In genomic region chr2:178200331-178200730, GRCh38 we compare ENCODE assay signal across 32 cellular contexts. TPM values are rescaled to one million over a fixed set of nuclear protein-coding genes. Genes with fewer than 3 reads are reported as not detected.
"Had no signal": no experiment of that assay in that cellular context is flagged by ENCODE, and none has a peak within 500 bp of the region (broad histone marks: within the 10 kb centered on the region; RNA-seq: fewer than 3 reads in every experiment).

No MANE protein-coding gene starts in this region.

- H3K36me3 ChIP-seq: adrenal gland, brain microvascular endothelial cell, breast epithelium had no signal

- H3K4me1 ChIP-seq: body of pancreas, breast epithelium had no signal

- H3K4me3 ChIP-seq: adrenal gland, body of pancreas, breast epithelium had no signal

- FAIRE-seq: astrocyte, TTC549 had no signal

- H3K27ac ChIP-seq: adrenal gland, body of pancreas, brain microvascular endothelial cell, breast epithelium, VCaP had no signal

- H3K9me3 ChIP-seq: adrenal gland, body of pancreas, breast epithelium had no signal

- DNase-seq: activated B cell treated with CpG ODN at 0.5 μM for 24 hours; activated CD4-positive, alpha-beta memory T cell treated with anti-CD3 and anti-CD28 coated beads for 36 hours; activated CD4-positive, alpha-beta T cell treated with anti-CD3 and anti-CD28 coated beads for 4 hours; activated CD4-positive, alpha-beta T cell treated with anti-CD3 and anti-CD28 coated beads, Interleukin-2, amount 10 ng/mL, durations not matched to agents 24 days and 14 days; activated CD4-positive, alpha-beta T cell treated with anti-CD3 and anti-CD28 coated beads, Interleukin-2, amount 50 U/mL, for 1 hour; activated CD4-positive, alpha-beta T cell treated with anti-CD3 and anti-CD28 coated beads, Interleukin-2, amount 50 U/mL, for 4 hours; activated CD4-positive, CD25-positive, alpha-beta regulatory T cell treated with anti-CD3 and anti-CD28 coated beads, Interleukin-2, amount 50 U/mL, for 72 hours; activated CD8-positive, alpha-beta memory T cell treated with anti-CD3 and anti-CD28 coated beads, Interleukin-2, amount 50 U/mL, for 4 hours; activated CD8-positive, alpha-beta T cell treated with anti-CD3 and anti-CD28 coated beads for 36 hours; activated effector memory CD4-positive, alpha-beta T cell treated with anti-CD3 and anti-CD28 coated beads, Interleukin-2, amount 50 U/mL, for 16 hours; activated gamma-delta T cell treated with Interleukin-2 at 50 U/mL for 16 hours; activated naive CD4-positive, alpha-beta T cell; activated naive CD4-positive, alpha-beta T cell treated with anti-CD3 and anti-CD28 coated beads for 36 hours; activated naive CD4-positive, alpha-beta T cell treated with anti-CD3 and anti-CD28 coated beads, Interleukin-2, amount 50 U/mL, for 16 hours; activated naive CD8-positive, alpha-beta T cell treated with anti-CD3 and anti-CD28 coated beads for 36 hours; activated T-cell treated with anti-CD3 and anti-CD28 coated beads for 4 hours; activated T-cell treated with anti-CD3 and anti-CD28 coated beads, Interleukin-2, amount 50 U/mL, for 1 hour; activated T-cell treated with anti-CD3 and anti-CD28 coated beads, Interleukin-2, amount 50 U/mL, for 4 hours; activated T-cell treated with anti-CD3 and anti-CD28 coated beads, Interleukin-2, amount 50 U/mL, for 72 hours; adrenal gland; amniotic stem cell; aorta; body of pancreas; brain microvascular endothelial cell; central memory CD4-positive, alpha-beta T cell; T-helper 1 cell; T-helper 2 cell; T-helper 9 cell had no signal

- H3K27me3 ChIP-seq: body of pancreas, brain microvascular endothelial cell, breast epithelium had no signal

RNA-seq across cellular contexts. Expression of gene OSBPL6, which starts 6.0 kb away (rescaled TPM):
- total RNA-seq: activated B cell treated with CpG ODN at 0.5 μM for 24 hours had no signal
